ENCODE assay signal across 10 cellular contexts in the genomic region with DNA sequence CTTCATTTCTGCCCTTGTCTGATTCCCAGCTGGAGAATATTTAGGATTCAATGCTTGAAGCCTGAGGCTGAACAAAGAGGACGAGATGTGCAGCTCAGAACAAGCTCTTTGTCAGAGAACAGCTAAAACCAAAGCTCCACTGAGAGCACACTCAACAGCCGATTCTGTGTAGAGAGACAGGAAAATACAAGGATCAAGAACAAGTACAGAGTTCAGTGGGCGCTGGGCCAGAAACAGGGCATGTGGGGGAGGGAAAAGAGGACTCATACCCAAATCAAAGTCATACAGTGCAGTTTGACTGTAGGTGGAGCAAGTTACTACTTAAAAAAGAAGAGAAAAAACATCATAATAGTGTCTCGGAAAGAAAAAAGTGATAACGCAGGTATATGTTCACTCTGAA. TPM values are rescaled to one million over a fixed set of nuclear protein-coding genes. Genes with fewer than 3 reads are reported as not detected.
DNase-seq lines count a peak whose midpoint lies in the region; ATAC-seq, FAIRE-seq and TF ChIP-seq lines count a peak whose summit lies in the region.
"Had no signal": no experiment of that assay in that cellular context is flagged by ENCODE, and none has a peak within 500 bp of the region (broad histone marks: within the 10 kb centered on the region; RNA-seq: fewer than 3 reads in every experiment).

Gene AGMO, minus strand, starts transcription at position 176 of the 400 bp plus-strand sequence.

- H3K9me3 Mint-ChIP-seq in astrocyte (ENCODE audit: unreplicated experiment): no peaks in the 10 kb centered on the region

- DNase-seq in LHCN-M2 (ENCODE audit: low read depth): peak; percentile 65
- DNase-seq in astrocyte (ENCODE audit: low read depth): no peak
- DNase-seq in right atrium auricular region (ENCODE audit: low spot score): peak; percentile 69
- DNase-seq in NCI-H187 treated with DMSO at 0.1 percent for 48 hours (lab: John Stamatoyannopoulos, UW): no peak
- DNase-seq in activated CD4-positive, CD25-positive, alpha-beta regulatory T cell treated with anti-CD3 and anti-CD28 coated beads, Interleukin-2, amount 50 U/mL, for 72 hours: no peak
- DNase-seq in GM20000 (ENCODE audit: low spot score): no peak

- no peaks in the 10 kb centered on the region for H4K20me1 ChIP-seq in astrocyte (ENCODE audit: insufficient read depth, low read length)

- H3K27me3 ChIP-seq in astrocyte (ENCODE audit: insufficient read depth, low read length): no peaks in the 10 kb centered on the region
- no peaks in the 10 kb centered on the region for H3K27me3 ChIP-seq in right atrium auricular region

- no peaks in the 10 kb centered on the region for H3K36me3 Mint-ChIP-seq in astrocyte (ENCODE audit: low read depth, unreplicated experiment)

- H2AFZ ChIP-seq in astrocyte (ENCODE audit: low read depth, low read length): peak within 1 kb of the TSS; percentile 55

- H3K27me3 Mint-ChIP-seq in astrocyte (ENCODE audit: low read depth, unreplicated experiment): no peaks in the 10 kb centered on the region

- H3K36me3 ChIP-seq in astrocyte (ENCODE audit: insufficient read depth, low read length) (no peaks in the 10 kb centered on the region), right atrium auricular region (no peaks in the 10 kb centered on the region)

- FAIRE-seq in astrocyte (lab: Jason Lieb, UNC): no peak
- FAIRE-seq: GM18507 had no signal

- no peak for TF ChIP-seq CTCF in astrocyte (IDR thresholded peaks at IDR 0.05; ENCODE audit: insufficient read depth, low read depth, low read length)
- TF ChIP-seq CTCF in right atrium auricular region (IDR thresholded peaks at IDR 0.05): peak in 1 of 2 donors; percentile 18
- no peak for TF ChIP-seq CTCF in GM20000 (IDR thresholded peaks at IDR 0.05; ENCODE audit: extremely low read depth, missing control alignments)

- no peak within 1 kb of the TSS for H3K27ac ChIP-seq in astrocyte (ENCODE audit: low read depth, low read length)
- peak within 1 kb of the TSS; percentile 30 to 63 for H3K27ac ChIP-seq in right atrium auricular region
- peak within 1 kb of the TSS in 11 of 21 experiments; percentile 1 to 52 (median 42) for H3K27ac ChIP-seq in skin epidermis

- no peak within 1 kb of the TSS for H3K9ac ChIP-seq in astrocyte (ENCODE audit: low read length)

- no peaks in the 10 kb centered on the region for H3K79me2 ChIP-seq in astrocyte (ENCODE audit: insufficient read depth, low read length)

- H3K4me3 ChIP-seq in astrocyte (ENCODE audit: insufficient read depth, low read depth, low read length) (no peak within 1 kb of the TSS), right atrium auricular region (peak within 1 kb of the TSS in 1 of 2 donors; percentile 10), skin epidermis (peak within 1 kb of the TSS in 1 of 7 experiments; percentile 1)

- H3K4me1 Mint-ChIP-seq in astrocyte (ENCODE audit: low read depth, unreplicated experiment): peaks cover 34% of the 10 kb centered on the region

- H3K4me3 Mint-ChIP-seq in astrocyte (ENCODE audit: unreplicated experiment): no peak within 1 kb of the TSS

- H3K4me2 ChIP-seq in astrocyte (ENCODE audit: low read length): peak within 1 kb of the TSS; percentile 48

- H3K9me3 ChIP-seq in astrocyte (ENCODE audit: insufficient read depth, low read depth, low read length): no peaks in the 10 kb centered on the region
- H3K9me3 ChIP-seq in right atrium auricular region: no peaks in the 10 kb centered on the region

- no peak for ATAC-seq in GM18517 (IDR thresholded peaks at IDR 0.05; ENCODE audit: unreplicated experiment)

- H3K4me1 ChIP-seq in astrocyte (ENCODE audit: insufficient read depth, low read length): no peaks in the 10 kb centered on the region
- H3K4me1 ChIP-seq in right atrium auricular region: no peaks in the 10 kb centered on the region

- peak within 1 kb of the TSS; percentile 73 for H3K27ac Mint-ChIP-seq in astrocyte (ENCODE audit: unreplicated experiment)

RNA-seq across cellular contexts. Expression of gene AGMO, which starts in this region (rescaled TPM):
- 0.06 TPM in 1 of 2 replicates, not detected in the other for total RNA-seq in LHCN-M2 (2014; rRNA removed)
- not detected for polyA plus RNA-seq in LHCN-M2 (2012)
- total RNA-seq in astrocyte: 0.34 and 0.41 TPM in 2 replicates
- under 1 TPM in 1 of 2 donors, not detected in 1; 0.48 TPM for total RNA-seq in right atrium auricular region
- total RNA-seq: fibroblast of villous mesenchyme had no signal

Comparison
In these comparisons a context has a peak if more than half of its experiments do, and no peak if none do; other contexts are left out.
1. Peak in DNase-seq in LHCN-M2; RNA of the gene not detected or under 1 TPM.
2. Peak in DNase-seq and H3K27ac ChIP-seq in right atrium auricular region; RNA of the gene not detected or under 1 TPM.